Comparison of ENCODE assay signal across 12 cellular contexts in genomic region chr10:22598488-22598887, GRCh38.
DNase-seq lines count a peak whose midpoint lies in the region; ATAC-seq and TF ChIP-seq lines count a peak whose summit lies in the region.
"Had no signal": no experiment of that assay in that cellular context is flagged by ENCODE, and none has a peak within 500 bp of the region (broad histone marks: within the 10 kb centered on the region; RNA-seq: fewer than 3 reads in every experiment).

No MANE protein-coding gene starts in this region.

- H3K9me3 Mint-ChIP-seq in activated CD8-positive, alpha-beta memory T cell treated with anti-CD3 and anti-CD28 coated beads, Interleukin-2, amount 10 ng/mL, durations not matched to agents 7 days and 5 days (ENCODE audit: low read depth): no peaks in the 10 kb centered on the region
- H3K9me3 Mint-ChIP-seq in stimulated activated memory B cell treated with anti-CD40 and anti-IgM and Interleukin-4, amounts not matched to agents 10 μg/mL and 1 μg/mL and 100 μg/mL, for 72 hours: no peaks in the 10 kb centered on the region
- H3K9me3 Mint-ChIP-seq: activated naive CD4-positive, alpha-beta T cell treated with anti-CD3 and anti-CD28 coated beads, Interleukin-2, amount 50 U/mL, for 72 hours had no signal

- no peaks in the 10 kb centered on the region for H4K20me1 ChIP-seq in fibroblast of lung (ENCODE audit: control insufficient read depth, extremely low read depth, insufficient read depth, low read length)

- H2AFZ ChIP-seq in fibroblast of lung (ENCODE audit: low read length): no peak overlapping the region

- H3K9me3 ChIP-seq in SJSA1 (replicated peaks): no peaks in the 10 kb centered on the region
- no peaks in the 10 kb centered on the region for H3K9me3 ChIP-seq in fibroblast of lung (ENCODE audit: control insufficient read depth, insufficient read depth, low read depth, low read length)

- H3K27ac ChIP-seq in SJSA1 (peak overlapping the region; percentile 70), fibroblast of lung (ENCODE audit: insufficient read depth, low read length) (peak overlapping the region; percentile 17)

- peak overlapping the region; percentile 87 for H3K27ac Mint-ChIP-seq in activated CD8-positive, alpha-beta memory T cell treated with anti-CD3 and anti-CD28 coated beads, Interleukin-2, amount 10 ng/mL, durations not matched to agents 7 days and 5 days
- peak overlapping the region; percentile 79 for H3K27ac Mint-ChIP-seq in stimulated activated memory B cell treated with anti-CD40 and anti-IgM and Interleukin-4, amounts not matched to agents 10 μg/mL and 1 μg/mL and 100 μg/mL, for 72 hours

- no peaks in the 10 kb centered on the region for H3K79me2 ChIP-seq in fibroblast of lung (ENCODE audit: control insufficient read depth, insufficient read depth, low read length)

- CTCF ChIA-PET in activated CD8-positive, alpha-beta memory T cell treated with anti-CD3 and anti-CD28 coated beads, Interleukin-2, amount 10 ng/mL, durations not matched to agents 7 days and 5 days (lab: Charles Lee): no interaction called here

- H3K4me1 ChIP-seq in SJSA1 (replicated peaks) (peaks cover 34% of the 10 kb centered on the region), fibroblast of lung (ENCODE audit: control insufficient read depth, extremely low read depth, insufficient read depth, low read length) (peaks cover 22% of the 10 kb centered on the region)

- H3K9ac ChIP-seq in fibroblast of lung (ENCODE audit: insufficient read depth, low read length): no peak overlapping the region

- no peak for TF ChIP-seq CTCF in fibroblast of lung (conservative IDR thresholded peaks at IDR 0.05 in 1 of 2, IDR thresholded peaks at IDR 0.05 in 1 of 2; ENCODE audit: low read depth in 1 of 2, low read length in 2 of 2)

- H3K36me3 Mint-ChIP-seq in activated CD8-positive, alpha-beta memory T cell treated with anti-CD3 and anti-CD28 coated beads, Interleukin-2, amount 10 ng/mL, durations not matched to agents 7 days and 5 days: peaks cover 36% of the 10 kb centered on the region
- peaks cover 35% of the 10 kb centered on the region for H3K36me3 Mint-ChIP-seq in stimulated activated memory B cell treated with anti-CD40 and anti-IgM and Interleukin-4, amounts not matched to agents 10 μg/mL and 1 μg/mL and 100 μg/mL, for 72 hours

- H3K27me3 Mint-ChIP-seq in activated CD8-positive, alpha-beta memory T cell treated with anti-CD3 and anti-CD28 coated beads, Interleukin-2, amount 10 ng/mL, durations not matched to agents 7 days and 5 days: no peaks in the 10 kb centered on the region
- H3K27me3 Mint-ChIP-seq in stimulated activated memory B cell treated with anti-CD40 and anti-IgM and Interleukin-4, amounts not matched to agents 10 μg/mL and 1 μg/mL and 100 μg/mL, for 72 hours: no peaks in the 10 kb centered on the region

- no peaks in the 10 kb centered on the region for H3K27me3 ChIP-seq in SJSA1 (replicated peaks)
- no peaks in the 10 kb centered on the region for H3K27me3 ChIP-seq in fibroblast of lung (ENCODE audit: control insufficient read depth, insufficient read depth, low read length)

- H3K36me3 ChIP-seq in SJSA1 (no peaks in the 10 kb centered on the region; the same call in 1 of the 2 replicates), fibroblast of lung (ENCODE audit: control insufficient read depth, insufficient read depth, low read length) (peaks cover 1% of the 10 kb centered on the region)

- no peak for DNase-seq in activated CD8-positive, alpha-beta memory T cell treated with anti-CD3 and anti-CD28 coated beads, Interleukin-2, amount 10 ng/mL, durations not matched to agents 7 days and 5 days
- DNase-seq in activated CD8-positive, alpha-beta memory T cell treated with anti-CD3 and anti-CD28 coated beads, Interleukin-2, amount 50 U/mL, for 48 hours: no peak
- DNase-seq in SJSA1 (ENCODE audit: low read depth in 1 of 2, low spot score in 2 of 2): no peak
- peak in 1 of 2 donors; percentile 60 for DNase-seq in fibroblast of lung (ENCODE audit: low read depth in 2 of 2)
- no peak for DNase-seq in NCI-H1105 (lab: John Stamatoyannopoulos, UW)
- DNase-seq: midbrain; NCI-H187; stimulated activated CD4-positive, alpha-beta T cell treated with anti-CD3 and anti-CD28 coated beads, Interleukin-4, amount 100 ng/mL, for 4 hours had no signal

- H3K4me2 ChIP-seq in fibroblast of lung (ENCODE audit: extremely low read depth, insufficient read depth, low read length): peak overlapping the region; percentile 54

- no peak overlapping the region for H3K4me3 ChIP-seq in SJSA1
- no peak overlapping the region for H3K4me3 ChIP-seq in fibroblast of lung (replicated peaks in 1 of 4; ENCODE audit: control extremely low read depth in 1 of 4, insufficient read depth in 1 of 4, low read depth in 3 of 4, low read length in 4 of 4)

- H3K4me3 Mint-ChIP-seq in activated CD8-positive, alpha-beta memory T cell treated with anti-CD3 and anti-CD28 coated beads, Interleukin-2, amount 10 ng/mL, durations not matched to agents 7 days and 5 days: no peak overlapping the region
- no peak overlapping the region for H3K4me3 Mint-ChIP-seq in stimulated activated memory B cell treated with anti-CD40 and anti-IgM and Interleukin-4, amounts not matched to agents 10 μg/mL and 1 μg/mL and 100 μg/mL, for 72 hours

- peaks cover 70% of the 10 kb centered on the region for H3K4me1 Mint-ChIP-seq in activated CD8-positive, alpha-beta memory T cell treated with anti-CD3 and anti-CD28 coated beads, Interleukin-2, amount 10 ng/mL, durations not matched to agents 7 days and 5 days
- H3K4me1 Mint-ChIP-seq in stimulated activated memory B cell treated with anti-CD40 and anti-IgM and Interleukin-4, amounts not matched to agents 10 μg/mL and 1 μg/mL and 100 μg/mL, for 72 hours: peaks cover 83% of the 10 kb centered on the region

- no peak for ATAC-seq in activated CD8-positive, alpha-beta memory T cell treated with anti-CD3 and anti-CD28 coated beads, Interleukin-2, amount 10 ng/mL, durations not matched to agents 7 days and 5 days
- no peak for ATAC-seq in stimulated activated memory B cell treated with anti-CD40 and anti-IgM and Interleukin-4, amounts not matched to agents 10 μg/mL and 1 μg/mL and 100 μg/mL, for 72 hours
- ATAC-seq in HG02798 (IDR thresholded peaks at IDR 0.05; ENCODE audit: poor library complexity, unreplicated experiment) (no peak), GM19324 (IDR thresholded peaks at IDR 0.05; ENCODE audit: low FRiP score, unreplicated experiment) (no peak)
